Comparison of ENCODE assay signal across 17 cellular contexts in the genomic region with DNA sequence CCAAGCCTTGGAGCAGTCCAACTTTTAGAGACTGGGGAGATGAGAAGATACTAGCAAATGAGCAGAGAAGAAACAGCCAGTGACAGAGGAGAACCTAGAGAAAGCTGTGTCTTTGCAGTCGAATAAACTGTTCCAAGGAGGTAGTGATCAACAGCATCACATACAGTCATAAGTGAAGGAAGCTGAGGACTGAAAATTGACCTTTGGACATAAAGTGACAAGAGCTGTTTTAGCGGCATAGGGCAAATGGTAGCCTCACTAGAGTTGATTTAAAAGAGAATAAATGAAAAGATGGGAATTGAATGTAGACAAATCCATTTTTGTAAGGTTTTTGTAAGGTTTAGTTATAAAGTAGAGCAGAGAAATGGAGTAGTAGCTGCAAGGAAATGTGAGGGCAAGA.
DNase-seq lines count a peak whose midpoint lies in the region; ATAC-seq, FAIRE-seq and TF ChIP-seq lines count a peak whose summit lies in the region.
"Had no signal": no experiment of that assay in that cellular context is flagged by ENCODE, and none has a peak within 500 bp of the region (broad histone marks: within the 10 kb centered on the region; RNA-seq: fewer than 3 reads in every experiment).

No MANE protein-coding gene starts in this region.

- peaks cover 2% of the 10 kb centered on the region for H3K36me3 Mint-ChIP-seq in T-helper 17 cell (ENCODE audit: low read depth)

- H3K79me2 ChIP-seq in osteoblast (ENCODE audit: insufficient read depth, low read length): no peaks in the 10 kb centered on the region

- H2AFZ ChIP-seq in osteoblast (ENCODE audit: low read length): no peak overlapping the region

- H3K4me3 ChIP-seq in small intestine (ENCODE audit: low read depth in 1 of 2, low read length in 2 of 2) (no peak overlapping the region), osteoblast (ENCODE audit: insufficient read depth, low read length) (no peak overlapping the region)
- H3K4me3 ChIP-seq: GM12878 had no signal

- H3K27me3 Mint-ChIP-seq in stimulated activated naive CD8-positive, alpha-beta T cell treated with anti-CD3 and anti-CD28 coated beads, Interleukin-15, amount 100 ng/mL, for 72 hours: no peaks in the 10 kb centered on the region
- H3K27me3 Mint-ChIP-seq in T-helper 17 cell: no peaks in the 10 kb centered on the region
- H3K27me3 Mint-ChIP-seq: CD4-positive, alpha-beta memory T cell had no signal

- no peaks in the 10 kb centered on the region for H4K20me1 ChIP-seq in osteoblast (ENCODE audit: insufficient read depth, low read length)

- no peaks in the 10 kb centered on the region for H3K4me1 Mint-ChIP-seq in stimulated activated naive CD8-positive, alpha-beta T cell treated with anti-CD3 and anti-CD28 coated beads, Interleukin-15, amount 100 ng/mL, for 72 hours
- H3K4me1 Mint-ChIP-seq in T-helper 17 cell: peaks cover 8% of the 10 kb centered on the region
- H3K4me1 Mint-ChIP-seq: CD4-positive, alpha-beta memory T cell had no signal

- no peak overlapping the region for H3K4me2 ChIP-seq in osteoblast (ENCODE audit: insufficient read depth, low read length)

- H3K4me1 ChIP-seq in small intestine (ENCODE audit: control insufficient read depth in 2 of 2, insufficient read depth in 1 of 2, low read depth in 1 of 2, low read length in 1 of 2) (no peaks in the 10 kb centered on the region), osteoblast (ENCODE audit: insufficient read depth, low read length) (peaks cover 6% of the 10 kb centered on the region)

- no peak for TF ChIP-seq CTCF in osteoblast (IDR thresholded peaks at IDR 0.05; ENCODE audit: extremely low read depth, low read depth, low read length)

- WGBS in small intestine, 3 donors: 22 to 45% (median 41%) methylated on average over 2 of the region's 2 CpGs

- no peak for FAIRE-seq in small intestine (lab: Jason Lieb, UNC)
- FAIRE-seq: GM12878 had no signal

- no peak for DNase-seq in stimulated activated naive CD8-positive, alpha-beta T cell treated with anti-CD3 and anti-CD28 coated beads, Interleukin-15, amount 100 ng/mL, for 72 hours
- DNase-seq in stimulated activated naive CD8-positive, alpha-beta T cell treated with anti-CD3 and anti-CD28 coated beads, Interleukin-15, Interleukin-2, amounts not matched to agents 100 U/mL and 50 U/mL, for 24 hours: no peak
- DNase-seq in T-helper 17 cell (no peak), small intestine (peak; percentile 55), osteoblast (ENCODE audit: insufficient read length, low spot score, missing footprints) (no peak)
- DNase-seq: C1 segment of cervical spinal cord; Calu3; CD4-positive, alpha-beta memory T cell; COR-L47; DMS79; EL; GDM1; GOT3; H7 had no signal

- no peaks in the 10 kb centered on the region for H3K27me3 ChIP-seq in small intestine (ENCODE audit: control insufficient read depth in 2 of 2, insufficient read depth in 2 of 2, low read length in 2 of 2)
- H3K27me3 ChIP-seq in osteoblast (ENCODE audit: insufficient read depth, low read length): no peaks in the 10 kb centered on the region

- H3K36me3 ChIP-seq in small intestine (ENCODE audit: control insufficient read depth in 2 of 2, insufficient read depth in 2 of 2, low read length in 2 of 2) (no peaks in the 10 kb centered on the region), osteoblast (ENCODE audit: insufficient read depth, low read length) (no peaks in the 10 kb centered on the region)

- no peak overlapping the region for H3K4me3 Mint-ChIP-seq in stimulated activated naive CD8-positive, alpha-beta T cell treated with anti-CD3 and anti-CD28 coated beads, Interleukin-15, amount 100 ng/mL, for 72 hours
- H3K4me3 Mint-ChIP-seq in T-helper 17 cell: no peak overlapping the region
- H3K4me3 Mint-ChIP-seq: CD4-positive, alpha-beta memory T cell had no signal

- no peaks in the 10 kb centered on the region for H3K9me3 Mint-ChIP-seq in stimulated activated naive CD8-positive, alpha-beta T cell treated with anti-CD3 and anti-CD28 coated beads, Interleukin-15, amount 100 ng/mL, for 72 hours
- H3K9me3 Mint-ChIP-seq: CD4-positive, alpha-beta memory T cell had no signal

- no peak for ATAC-seq in stimulated activated naive CD8-positive, alpha-beta T cell treated with anti-CD3 and anti-CD28 coated beads, Interleukin-15, amount 100 ng/mL, for 72 hours
- no peak for ATAC-seq in stimulated activated naive CD8-positive, alpha-beta T cell treated with anti-CD3 and anti-CD28 coated beads, Interleukin-15, Interleukin-2, amounts not matched to agents 100 U/mL and 50 U/mL, for 24 hours
- ATAC-seq in T-helper 17 cell: no peak
- ATAC-seq in GM18870 (IDR thresholded peaks at IDR 0.05; ENCODE audit: unreplicated experiment): no peak
- ATAC-seq: GM12878, HCT116 had no signal

- H3K9me3 ChIP-seq in T-helper 17 cell (ENCODE audit: control insufficient read depth, low read length, poor library complexity, severe bottlenecking) (no peaks in the 10 kb centered on the region), small intestine (ENCODE audit: control insufficient read depth, low read depth) (no peaks in the 10 kb centered on the region), osteoblast (ENCODE audit: low read depth, low read length) (no peaks in the 10 kb centered on the region)

- H3K27ac Mint-ChIP-seq in stimulated activated naive CD8-positive, alpha-beta T cell treated with anti-CD3 and anti-CD28 coated beads, Interleukin-15, amount 100 ng/mL, for 72 hours: peak overlapping the region; percentile 1 to 2
- H3K27ac Mint-ChIP-seq in T-helper 17 cell: peak overlapping the region; percentile 24

- H3K27ac ChIP-seq in small intestine (ENCODE audit: low read depth in 1 of 2, low read length in 1 of 2) (no peak overlapping the region), osteoblast (ENCODE audit: low read depth, low read length) (no peak overlapping the region)
